17 cellular contexts compared by ENCODE assay signal in genomic region chr6:29813809-29814208, GRCh38. TPM values are rescaled to one million over a fixed set of nuclear protein-coding genes. Genes with fewer than 3 reads are reported as not detected.
DNase-seq lines count a peak whose midpoint lies in the region; ATAC-seq, FAIRE-seq and TF ChIP-seq lines count a peak whose summit lies in the region.
"Had no signal": no experiment of that assay in that cellular context is flagged by ENCODE, and none has a peak within 500 bp of the region (broad histone marks: within the 10 kb centered on the region; RNA-seq: fewer than 3 reads in every experiment).

No MANE protein-coding gene starts in this region.

- no peak overlapping the region for H2BK15ac ChIP-seq in H1 (ENCODE audit: low read length)

- H3K4me3 Mint-ChIP-seq in MCF 10A (ENCODE audit: unreplicated experiment): no peak overlapping the region
- no peak overlapping the region for H3K4me3 Mint-ChIP-seq in activated T-helper 1 cell treated with anti-CD3 and anti-CD28 coated beads, Interleukin-12 subunit alpha, Interleukin-12 subunit beta, Interleukin-2, Interleukin-4 antibody, amounts not matched to agents 30 ng/mL and 10 ng/mL and 1 ng/mL, durations not matched to agents 14 hours and 24 hours and 36 hours
- H3K4me3 Mint-ChIP-seq: activated naive CD4-positive, alpha-beta T cell treated with anti-CD3 and anti-CD28 coated beads, Interleukin-2, amount 50 U/mL, for 24 hours; stimulated activated naive CD8-positive, alpha-beta T cell treated with anti-CD3 and anti-CD28 coated beads, Interleukin-15, Interleukin-2, amounts not matched to agents 100 ng/mL and 50 ng/mL, for 24 hours had no signal

- CTCF ChIA-PET in MCF 10A (lab: Yijun Ruan, JAX) (interaction anchor here (0.6 to 2.2 kb wide), 7 partner anchors 10 to 312 kb away, joined by 3 to 10 read pairs (median 3); no protein-coding TSS in a partner anchor), PC-3 (lab: Charles Lee) (no interaction called here), H1 (lab: Charles Lee; ENCODE audit: partially characterized antibody) (interaction anchor here (0.8 to 2.0 kb wide), 4 partner anchors 21 to 76 kb away, joined by 3 to 7 read pairs (median 5); no protein-coding TSS in a partner anchor)

- H3K9me2 ChIP-seq in PC-3 (replicated peaks; ENCODE audit: low read length): no peaks in the 10 kb centered on the region

- FAIRE-seq in H1 (lab: Jason Lieb, UNC): no peak
- FAIRE-seq: colon had no signal

- H2BK120ac ChIP-seq in H1 (replicated peaks; ENCODE audit: low read depth, low read length): no peak overlapping the region

- H2BK12ac ChIP-seq in H1 (ENCODE audit: low read depth, low read length): no peak overlapping the region

- no peak overlapping the region for H2AK5ac ChIP-seq in H1 (ENCODE audit: low read depth, low read length)

- no TSS peak for BruUV-seq in MCF 10A (replicated peaks; lab: Mats Ljungman, UMichigan)
- BruUV-seq in PC-3 (replicated peaks; lab: Mats Ljungman, UMichigan): no TSS peak

- H4K20me1 ChIP-seq in PC-3 (ENCODE audit: low read length) (no peaks in the 10 kb centered on the region), H1 (replicated peaks in 1 of 2; ENCODE audit: control insufficient read depth in 1 of 2, insufficient read depth in 2 of 2, low read length in 2 of 2) (no peaks in the 10 kb centered on the region)

- 92% methylated on average over 7 of the region's 7 CpGs; no CpG with 5 or more reads in 1 of the 2 experiments for WGBS in H1 (ENCODE audit: extremely low coverage in 1 of 2, insufficient coverage in 1 of 2, insufficient read length in 1 of 2, insufficient replicate concordance in 2 of 2, low coverage in 1 of 2, low lambda C conversion rate in 2 of 2, missing lambda C conversion rate in 1 of 2), 2 experiments

- peaks cover 6% of the 10 kb centered on the region for H3K36me3 Mint-ChIP-seq in MCF 10A (ENCODE audit: insufficient read depth, unreplicated experiment)
- H3K36me3 Mint-ChIP-seq in activated T-helper 1 cell treated with anti-CD3 and anti-CD28 coated beads, Interleukin-12 subunit alpha, Interleukin-12 subunit beta, Interleukin-2, Interleukin-4 antibody, amounts not matched to agents 30 ng/mL and 10 ng/mL and 1 ng/mL, durations not matched to agents 14 hours and 24 hours and 36 hours (ENCODE audit: low read depth): no peaks in the 10 kb centered on the region
- H3K36me3 Mint-ChIP-seq: activated naive CD4-positive, alpha-beta T cell treated with anti-CD3 and anti-CD28 coated beads, Interleukin-2, amount 50 U/mL, for 24 hours had no signal

- H3K4me2 ChIP-seq in PC-3 (ENCODE audit: low read length) (no peak overlapping the region), H1 (ENCODE audit: insufficient read depth in 1 of 2, low read depth in 2 of 2, low read length in 2 of 2) (no peak overlapping the region)

- no peak overlapping the region for H3K18ac ChIP-seq in H1 (ENCODE audit: extremely low read depth, low read length)

- TF ChIP-seq POLR2A in breast epithelium (IDR thresholded peaks at IDR 0.05) (no peak), H1 (IDR thresholded peaks at IDR 0.05; ENCODE audit: control extremely low read depth in 1 of 2, low read depth in 2 of 2, low read length in 2 of 2) (no peak)

- H3K23ac ChIP-seq in H1 (ENCODE audit: insufficient read length): no peak overlapping the region

- TF ChIP-seq CTCF in MCF 10A (IDR thresholded peaks at IDR 0.05; ENCODE audit: unreplicated experiment): no peak
- no peak for TF ChIP-seq CTCF in breast epithelium (IDR thresholded peaks at IDR 0.05)
- TF ChIP-seq CTCF in PC-3 (conservative IDR thresholded peaks at IDR 0.05; ENCODE audit: low read depth, low read length): 0 out of 2 replicates have a peak, but pooled peaks have one; percentile 11
- TF ChIP-seq CTCF in H1 (IDR thresholded peaks at IDR 0.05; ENCODE audit: control extremely low read depth in 1 of 3, insufficient read depth in 1 of 3, low read depth in 1 of 3, low read length in 3 of 3): peak in 2 of 3 experiments; percentile 7 to 15; a peak in 2 of 4 replicates

- H3K27ac ChIP-seq in breast epithelium: no peak overlapping the region
- H3K27ac ChIP-seq in PC-3 (ENCODE audit: low read length): 0 out of 2 replicates have a peak overlapping the region, but pooled peaks have one; percentile 12
- no peak overlapping the region for H3K27ac ChIP-seq in H1 (ENCODE audit: low read depth, low read length)
- H3K27ac ChIP-seq: gastroesophageal sphincter, left lung, SJSA1 had no signal

- H3K9me3 ChIP-seq in breast epithelium (no peaks in the 10 kb centered on the region), PC-3 (ENCODE audit: low read length) (no peaks in the 10 kb centered on the region), H1 (ENCODE audit: insufficient read depth in 2 of 2, low read depth in 1 of 2, low read length in 1 of 2) (no peaks in the 10 kb centered on the region)
- H3K9me3 ChIP-seq: gastroesophageal sphincter, left lung, SJSA1 had no signal

- H4K5ac ChIP-seq in H1 (ENCODE audit: insufficient read length, low read depth, low read length): no peak overlapping the region

- DNase-seq in MCF 10A (ENCODE audit: unreplicated experiment): peak; percentile 86
- DNase-seq in breast epithelium (ENCODE audit: low spot score in 2 of 2): no peak
- peak; percentile 68 for DNase-seq in PC-3
- peak in 1 of 2 experiments; percentile 45 for DNase-seq in H1 (ENCODE audit: low read depth in 1 of 2, low spot score in 2 of 2)
- no peak for DNase-seq in SK-N-DZ (ENCODE audit: low spot score)
- DNase-seq in activated T-helper 1 cell treated with anti-CD3 and anti-CD28 coated beads, Interleukin-12 subunit alpha, Interleukin-12 subunit beta, Interleukin-2, Interleukin-4 antibody, amounts not matched to agents 30 ng/mL and 10 ng/mL and 1 ng/mL, durations not matched to agents 14 hours and 24 hours and 36 hours (ENCODE audit: low spot score): no peak
- DNase-seq: left lung, NCI-H2081, nucleus accumbens had no signal

- intact Hi-C loops in MCF 10A (cut with micrococcal nuclease) (no loop called here), breast epithelium (cut with DNase I; ENCODE audit: low total_unique reads) (loop anchor here (2.0 kb wide), 1 partner anchor 43 kb away; no protein-coding TSS in a partner anchor), PC-3 (cut with micrococcal nuclease) (no loop called here)
- intact Hi-C loops in activated T-helper 1 cell treated with anti-CD3 and anti-CD28 coated beads, Interleukin-12 subunit alpha, Interleukin-12 subunit beta, Interleukin-2, Interleukin-4 antibody, amounts not matched to agents 30 ng/mL and 10 ng/mL and 1 ng/mL, durations not matched to agents 14 hours and 24 hours and 36 hours (cut with micrococcal nuclease): no loop called here

- H3K36me3 ChIP-seq in breast epithelium (no peaks in the 10 kb centered on the region), PC-3 (ENCODE audit: low read depth, low read length) (no peaks in the 10 kb centered on the region), H1 (ENCODE audit: control insufficient read depth in 2 of 4, insufficient read depth in 4 of 4, low read length in 3 of 4) (no peaks in the 10 kb centered on the region)
- H3K36me3 ChIP-seq: gastroesophageal sphincter, left lung, SJSA1 had no signal

- no peaks in the 10 kb centered on the region for H3K4me1 ChIP-seq in breast epithelium
- peaks cover 8% of the 10 kb centered on the region; the same call in 1 of the 2 replicates for H3K4me1 ChIP-seq in PC-3 (ENCODE audit: insufficient read depth, low read length)
- H3K4me1 ChIP-seq in H1 (replicated peaks in 1 of 4; ENCODE audit: control insufficient read depth in 3 of 4, insufficient read depth in 4 of 4, low read length in 3 of 4): no peaks in the 10 kb centered on the region
- H3K4me1 ChIP-seq: gastroesophageal sphincter, left lung, SJSA1 had no signal

- no peaks in the 10 kb centered on the region for H3F3A ChIP-seq in PC-3 (ENCODE audit: low read length, unreplicated experiment)

- H3K4me3 ChIP-seq in breast epithelium (no peak overlapping the region), PC-3 (ENCODE audit: low read length) (no peak overlapping the region), H1 (ENCODE audit: extremely low read depth in 1 of 4, insufficient read depth in 2 of 4, low read depth in 3 of 4, low read length in 4 of 4) (no peak overlapping the region)
- H3K4me3 ChIP-seq: gastroesophageal sphincter, left lung, SJSA1 had no signal

- H3K9ac ChIP-seq in PC-3 (ENCODE audit: low read length) (no peak overlapping the region), H1 (replicated peaks in 1 of 4; ENCODE audit: extremely low read depth in 1 of 4, low read depth in 3 of 4, low read length in 3 of 4) (no peak overlapping the region)

- H3K9me3 Mint-ChIP-seq in MCF 10A (ENCODE audit: unreplicated experiment): no peaks in the 10 kb centered on the region
- H3K9me3 Mint-ChIP-seq in activated T-helper 1 cell treated with anti-CD3 and anti-CD28 coated beads, Interleukin-12 subunit alpha, Interleukin-12 subunit beta, Interleukin-2, Interleukin-4 antibody, amounts not matched to agents 30 ng/mL and 10 ng/mL and 1 ng/mL, durations not matched to agents 14 hours and 24 hours and 36 hours: no peaks in the 10 kb centered on the region
- H3K9me3 Mint-ChIP-seq: activated naive CD4-positive, alpha-beta T cell treated with anti-CD3 and anti-CD28 coated beads, Interleukin-2, amount 50 U/mL, for 24 hours; stimulated activated naive CD8-positive, alpha-beta T cell treated with anti-CD3 and anti-CD28 coated beads, Interleukin-15, Interleukin-2, amounts not matched to agents 100 ng/mL and 50 ng/mL, for 24 hours had no signal

- H2BK5ac ChIP-seq in H1 (ENCODE audit: low read depth, low read length): no peak overlapping the region

- H4K8ac ChIP-seq in H1 (ENCODE audit: extremely low read depth, insufficient read depth, low read length): peak overlapping the region; percentile 43; the same call in 1 of the 2 replicates

- H3K27me3 ChIP-seq in breast epithelium (no peaks in the 10 kb centered on the region), PC-3 (ENCODE audit: low read length) (no peaks in the 10 kb centered on the region), H1 (replicated peaks in 1 of 4; ENCODE audit: control insufficient read depth in 3 of 4, extremely low read depth in 1 of 4, insufficient read depth in 3 of 4, low read length in 3 of 4) (no peaks in the 10 kb centered on the region)
- H3K27me3 ChIP-seq: SJSA1 had no signal

- TF ChIP-seq EP300 in H1 (IDR thresholded peaks at IDR 0.05; ENCODE audit: borderline replicate concordance in 1 of 2, low read depth in 2 of 2, low read length in 2 of 2): no peak

- no peaks in the 10 kb centered on the region for H3K79me1 ChIP-seq in H1 (ENCODE audit: low read depth, low read length)

- peaks cover 8% of the 10 kb centered on the region for H3K4me1 Mint-ChIP-seq in MCF 10A (ENCODE audit: insufficient read depth, unreplicated experiment)
- H3K4me1 Mint-ChIP-seq in activated T-helper 1 cell treated with anti-CD3 and anti-CD28 coated beads, Interleukin-12 subunit alpha, Interleukin-12 subunit beta, Interleukin-2, Interleukin-4 antibody, amounts not matched to agents 30 ng/mL and 10 ng/mL and 1 ng/mL, durations not matched to agents 14 hours and 24 hours and 36 hours (ENCODE audit: low read depth): peaks cover 5% of the 10 kb centered on the region

- no peaks in the 10 kb centered on the region for H3K27me3 Mint-ChIP-seq in MCF 10A (ENCODE audit: insufficient read depth, unreplicated experiment)
- H3K27me3 Mint-ChIP-seq in activated T-helper 1 cell treated with anti-CD3 and anti-CD28 coated beads, Interleukin-12 subunit alpha, Interleukin-12 subunit beta, Interleukin-2, Interleukin-4 antibody, amounts not matched to agents 30 ng/mL and 10 ng/mL and 1 ng/mL, durations not matched to agents 14 hours and 24 hours and 36 hours (ENCODE audit: insufficient read depth): peaks cover 20% of the 10 kb centered on the region

- POLR2A ChIA-PET in MCF 10A (lab: Yijun Ruan, JAX) (no interaction called here), PC-3 (lab: Charles Lee; ENCODE audit: unreplicated experiment) (no interaction called here), H1 (lab: Charles Lee; ENCODE audit: partially characterized antibody) (no interaction called here)

- no peak for TF ChIP-seq RAD21 in H1 (IDR thresholded peaks at IDR 0.05 in 1 of 2, conservative IDR thresholded peaks at IDR 0.05 in 1 of 2; ENCODE audit: low read depth in 2 of 2, low read length in 2 of 2)

- H3K4ac ChIP-seq in H1 (replicated peaks; ENCODE audit: insufficient read length, low read depth, low read length): no peak overlapping the region

- H3K56ac ChIP-seq in H1 (replicated peaks; ENCODE audit: insufficient read length, low read depth, low read length): no peak overlapping the region

- no peak overlapping the region for H4K91ac ChIP-seq in H1 (replicated peaks; ENCODE audit: insufficient read length, low read length)

- no peak overlapping the region for H2BK20ac ChIP-seq in H1 (ENCODE audit: low read length)

- H3K14ac ChIP-seq in H1 (ENCODE audit: insufficient read length): no peak overlapping the region

- ATAC-seq in PC-3: peak; percentile 77
- ATAC-seq in GM18858 (IDR thresholded peaks at IDR 0.05; ENCODE audit: unreplicated experiment): no peak
- no peak for ATAC-seq in HG03354 (IDR thresholded peaks at IDR 0.05; ENCODE audit: poor library complexity, severe bottlenecking, unreplicated experiment)
- ATAC-seq: gastroesophageal sphincter, left lung had no signal

- no peaks in the 10 kb centered on the region for H3K79me2 ChIP-seq in PC-3 (ENCODE audit: low read length)
- no peaks in the 10 kb centered on the region for H3K79me2 ChIP-seq in H1 (ENCODE audit: control insufficient read depth in 1 of 2, insufficient read depth in 2 of 2, low read length in 2 of 2)

- no peaks in the 10 kb centered on the region for H3K23me2 ChIP-seq in H1 (ENCODE audit: low read depth, low read length)

- H2AFZ ChIP-seq in PC-3 (ENCODE audit: low read length) (peak overlapping the region; percentile 73; the same call in 1 of the 2 replicates), H1 (ENCODE audit: low read length) (no peak overlapping the region)

- H3K27ac Mint-ChIP-seq in MCF 10A (ENCODE audit: low read depth, unreplicated experiment): peak overlapping the region; percentile 76
- no peak overlapping the region for H3K27ac Mint-ChIP-seq in activated T-helper 1 cell treated with anti-CD3 and anti-CD28 coated beads, Interleukin-12 subunit alpha, Interleukin-12 subunit beta, Interleukin-2, Interleukin-4 antibody, amounts not matched to agents 30 ng/mL and 10 ng/mL and 1 ng/mL, durations not matched to agents 14 hours and 24 hours and 36 hours
- H3K27ac Mint-ChIP-seq: activated naive CD4-positive, alpha-beta T cell treated with anti-CD3 and anti-CD28 coated beads, Interleukin-2, amount 50 U/mL, for 24 hours; stimulated activated naive CD8-positive, alpha-beta T cell treated with anti-CD3 and anti-CD28 coated beads, Interleukin-15, Interleukin-2, amounts not matched to agents 100 ng/mL and 50 ng/mL, for 24 hours had no signal

RNA-seq across cellular contexts. Expression of gene HLA-G, which starts 13.8 kb away (rescaled TPM):
- not detected in 2 replicates for total RNA-seq in MCF 10A (2022)
- not detected for total RNA-seq in breast epithelium
- total RNA-seq in PC-3 (2014; rRNA removed): not detected in 2 replicates
- 4.4 and 4.8 TPM in 2 replicates for total RNA-seq in H1 (2021; fragmentation: NEBNext Ultra II Directional; extraction: Animal tissue kit (Norgen Biotek cat#: 25700))
- polyA plus RNA-seq in H1 (2011; rRNA removed): 3.2 and 4.2 TPM in 2 replicates
- polyA plus RNA-seq in H1 (2011; cell fraction: cytosol; rRNA removed): 4.9 TPM
- 7.8 TPM for polyA plus RNA-seq in H1 (2011; cell fraction: nucleus; rRNA removed)
- polyA plus RNA-seq in H1 (2012, experiment 1 of 2): 2.1 to 4.4 TPM (median 2.9 TPM) in 4 replicates
- polyA plus RNA-seq in H1 (2012, experiment 2 of 2): 3.6 TPM
- 6.4 TPM for polyA plus RNA-seq in H1 (2013, experiment 1 of 2)
- 5.8 TPM for polyA plus RNA-seq in H1 (2013, experiment 2 of 2)
- polyA minus RNA-seq in H1 (2011; rRNA and poly(A)+ RNA removed): 0.93 and 0.98 TPM in 2 replicates
- 0.88 TPM for polyA minus RNA-seq in H1 (2011; cell fraction: cytosol; rRNA and poly(A)+ RNA removed)
- 1.9 TPM for polyA minus RNA-seq in H1 (2011; cell fraction: nucleus; rRNA and poly(A)+ RNA removed)
- not detected in 2 replicates for polyA plus RNA-seq in SK-N-DZ (2014; cell fraction: cytosol; rRNA removed)
- polyA plus RNA-seq in SK-N-DZ (2014; cell fraction: nucleus; rRNA removed): not detected in 2 replicates
- 0.91 and 1.6 TPM in 2 replicates for total RNA-seq in activated T-helper 1 cell treated with anti-CD3 and anti-CD28 coated beads, Interleukin-12 subunit alpha, Interleukin-12 subunit beta, Interleukin-2, Interleukin-4 antibody, amounts not matched to agents 30 ng/mL and 10 ng/mL and 1 ng/mL, durations not matched to agents 14 hours and 24 hours and 36 hours
- total RNA-seq: A673, gastroesophageal sphincter, SJSA1 had no signal

Comparison
In these comparisons a context has a peak if more than half of its experiments do, and no peak if none do; other contexts are left out.
1. DNase-seq: peak in MCF 10A (single experiment) and PC-3 (single experiment); none in breast epithelium (0 of 2), SK-N-DZ (single experiment) and activated T-helper 1 cell treated with anti-CD3 and anti-CD28 coated beads, Interleukin-12 subunit alpha, Interleukin-12 subunit beta, Interleukin-2, Interleukin-4 antibody, amounts not matched to agents 30 ng/mL and 10 ng/mL and 1 ng/mL, durations not matched to agents 14 hours and 24 hours and 36 hours (single experiment).
2. CTCF ChIP-seq: peak in PC-3 (single experiment) and H1 (2 of 3); none in MCF 10A (single experiment) and breast epithelium (0 of 3).